In the genomic region with DNA sequence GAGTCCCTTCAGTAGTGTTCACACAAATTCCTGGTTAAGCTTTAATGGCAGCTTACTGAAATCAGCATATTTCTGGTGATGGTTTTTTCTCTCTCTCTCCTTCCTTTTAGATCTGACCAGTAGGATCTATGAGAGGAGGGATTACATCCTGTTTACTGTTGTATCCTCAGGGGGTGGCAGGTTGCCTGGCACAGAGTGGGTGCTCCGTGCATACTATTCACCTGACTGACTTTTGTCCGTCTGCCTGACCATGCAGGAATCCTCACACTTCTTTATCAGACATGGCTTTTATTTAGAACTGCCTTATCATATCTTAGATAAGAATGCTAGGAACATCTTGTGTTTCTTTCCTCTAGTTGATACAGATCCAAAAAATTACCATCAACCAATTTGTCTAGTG, we compare ENCODE assay signal across 23 cellular contexts. TPM values are rescaled to one million over a fixed set of nuclear protein-coding genes. Genes with fewer than 3 reads are reported as not detected.
DNase-seq lines count a peak whose midpoint lies in the region; ATAC-seq and TF ChIP-seq lines count a peak whose summit lies in the region.
"Had no signal": no experiment of that assay in that cellular context is flagged by ENCODE, and none has a peak within 500 bp of the region (broad histone marks: within the 10 kb centered on the region; RNA-seq: fewer than 3 reads in every experiment).

No MANE protein-coding gene starts in this region.

- WGBS in right cardiac atrium, result 40% methylated on average over 2 of the region's 2 CpGs

- no peak overlapping the region for H3K4me3 Mint-ChIP-seq in stimulated activated naive B cell treated with anti-CD40 and anti-IgM and Interleukin-4, amounts not matched to agents 10 μg/mL and 1 μg/mL and 100 μg/mL, for 72 hours
- H3K4me3 Mint-ChIP-seq: activated T-helper 1 cell treated with anti-CD3 and anti-CD28 coated beads, Interleukin-12 subunit alpha, Interleukin-12 subunit beta, Interleukin-2, Interleukin-4 antibody, amounts not matched to agents 30 ng/mL and 10 ng/mL and 1 ng/mL, durations not matched to agents 14 hours and 24 hours and 36 hours; nephron progenitor cell had no signal

- H3K4me1 ChIP-seq in RWPE2 (ENCODE audit: insufficient read depth, poor library complexity, severe bottlenecking) (no peaks in the 10 kb centered on the region), right cardiac atrium (ENCODE audit: control insufficient read depth, insufficient read depth, low read length) (peaks cover 2% of the 10 kb centered on the region)

- H3K27ac Mint-ChIP-seq in stimulated activated naive B cell treated with anti-CD40 and anti-IgM and Interleukin-4, amounts not matched to agents 10 μg/mL and 1 μg/mL and 100 μg/mL, for 72 hours, result peak overlapping the region; percentile 9
- H3K27ac Mint-ChIP-seq: activated T-helper 1 cell treated with anti-CD3 and anti-CD28 coated beads, Interleukin-12 subunit alpha, Interleukin-12 subunit beta, Interleukin-2, Interleukin-4 antibody, amounts not matched to agents 30 ng/mL and 10 ng/mL and 1 ng/mL, durations not matched to agents 14 hours and 24 hours and 36 hours; nephron progenitor cell had no signal

- H3K9me3 ChIP-seq in RWPE2 (ENCODE audit: severe bottlenecking) (no peaks in the 10 kb centered on the region), right cardiac atrium (ENCODE audit: control insufficient read depth, low read length) (no peaks in the 10 kb centered on the region)
- H3K9me3 ChIP-seq: upper lobe of left lung had no signal

- peaks cover 2 to 6% of the 10 kb centered on the region in 2 donors for H3K36me3 Mint-ChIP-seq in stimulated activated naive B cell treated with anti-CD40 and anti-IgM and Interleukin-4, amounts not matched to agents 10 μg/mL and 1 μg/mL and 100 μg/mL, for 72 hours

- peaks cover 0 to 5% of the 10 kb centered on the region in 2 donors for H3K9me3 Mint-ChIP-seq in stimulated activated naive B cell treated with anti-CD40 and anti-IgM and Interleukin-4, amounts not matched to agents 10 μg/mL and 1 μg/mL and 100 μg/mL, for 72 hours
- H3K9me3 Mint-ChIP-seq: activated T-helper 1 cell treated with anti-CD3 and anti-CD28 coated beads, Interleukin-12 subunit alpha, Interleukin-12 subunit beta, Interleukin-2, Interleukin-4 antibody, amounts not matched to agents 30 ng/mL and 10 ng/mL and 1 ng/mL, durations not matched to agents 14 hours and 24 hours and 36 hours had no signal

- peaks cover 28 to 51% of the 10 kb centered on the region in 2 donors for H3K4me1 Mint-ChIP-seq in stimulated activated naive B cell treated with anti-CD40 and anti-IgM and Interleukin-4, amounts not matched to agents 10 μg/mL and 1 μg/mL and 100 μg/mL, for 72 hours
- H3K4me1 Mint-ChIP-seq: nephron progenitor cell had no signal

- no peaks in the 10 kb centered on the region for H3K27me3 Mint-ChIP-seq in stimulated activated naive B cell treated with anti-CD40 and anti-IgM and Interleukin-4, amounts not matched to agents 10 μg/mL and 1 μg/mL and 100 μg/mL, for 72 hours

- H3K27ac ChIP-seq in RWPE2 (ENCODE audit: poor library complexity, severe bottlenecking) (peak overlapping the region; percentile 2), right cardiac atrium (ENCODE audit: low read length) (no peak overlapping the region)
- H3K27ac ChIP-seq: heart right ventricle, PC-9, SK-N-MC, upper lobe of left lung had no signal

- ATAC-seq in Right ventricle myocardium superior (ENCODE audit: poor library complexity), result peak; percentile 38
- ATAC-seq in Right ventricle myocardium inferior, result no peak
- no peak; the same call in 2 of the 3 replicates for ATAC-seq in RWPE2 (ENCODE audit: low read depth)
- peak; percentile 90 to 94 for ATAC-seq in right cardiac atrium
- no peak for ATAC-seq in stimulated activated naive B cell treated with anti-CD40 and anti-IgM and Interleukin-4, amounts not matched to agents 10 μg/mL and 1 μg/mL and 100 μg/mL, for 72 hours (replicated peaks)
- ATAC-seq in HG02798 (IDR thresholded peaks at IDR 0.05; ENCODE audit: poor library complexity, unreplicated experiment), result no peak
- no peak for ATAC-seq in HG02852 (IDR thresholded peaks at IDR 0.05; ENCODE audit: unreplicated experiment)

- H3K36me3 ChIP-seq in RWPE2 (ENCODE audit: low read depth), result no peaks in the 10 kb centered on the region
- H3K36me3 ChIP-seq: heart right ventricle, upper lobe of left lung had no signal

- H3K27me3 ChIP-seq in RWPE2 (ENCODE audit: insufficient read depth, poor library complexity, severe bottlenecking) (no peaks in the 10 kb centered on the region), right cardiac atrium (ENCODE audit: control insufficient read depth, insufficient read depth) (no peaks in the 10 kb centered on the region)
- H3K27me3 ChIP-seq: heart right ventricle, upper lobe of left lung had no signal

- DNase-seq in Right ventricle myocardium superior (no peak), Right ventricle myocardium inferior (ENCODE audit: missing footprints) (no peak), RWPE2 (ENCODE audit: low spot score) (no peak), right cardiac atrium (peak; percentile 45 to 71 (median 66)), LoVo (ENCODE audit: low spot score) (no peak)
- DNase-seq in stimulated activated naive B cell treated with anti-CD40 and anti-IgM and Interleukin-4, amounts not matched to agents 10 μg/mL and 1 μg/mL and 100 μg/mL, for 72 hours, result no peak
- DNase-seq: activated CD4-positive, alpha-beta T cell treated with anti-CD3 and anti-CD28 coated beads, Interleukin-2, amount 50 U/mL, for 48 hours; amygdala; central memory CD4-positive, alpha-beta T cell; DND-41; effector CD4-positive, alpha-beta T cell; heart right ventricle; NCI-H1105; NCI-H2107; NCI-H526; nephron progenitor cell; stimulated activated naive CD4-positive, alpha-beta T cell treated with Interleukin-2 at 50 U/mL for 16 hours; upper lobe of left lung had no signal

- intact Hi-C loops in Right ventricle myocardium superior (cut with DNase I), result no loop called here
- intact Hi-C loops in Right ventricle myocardium inferior (cut with DNase I), result no loop called here
- intact Hi-C loops in right cardiac atrium (cut with DNase I), result no loop called here

- no peak overlapping the region for H3K4me3 ChIP-seq in RWPE2 (ENCODE audit: severe bottlenecking)
- no peak overlapping the region for H3K4me3 ChIP-seq in right cardiac atrium (ENCODE audit: low read length)
- H3K4me3 ChIP-seq: heart right ventricle, PC-9, SK-N-MC, upper lobe of left lung had no signal

- TF ChIP-seq CTCF in RWPE2 (IDR thresholded peaks at IDR 0.05; ENCODE audit: poor library complexity, severe bottlenecking), result no peak

RNA-seq across cellular contexts. Expression of gene MCUB, which starts 29.6 kb away (rescaled TPM):
- total RNA-seq in Right ventricle myocardium superior, result 3.4 TPM
- 5.1 TPM for total RNA-seq in Right ventricle myocardium inferior
- 10 to 100 TPM; 10.8 to 25.3 (median 18.5) TPM for total RNA-seq in right cardiac atrium
- 14.8 TPM for polyA plus RNA-seq in right cardiac atrium

Comparison
In these comparisons a context has a peak if more than half of its experiments do, and no peak if none do; other contexts are left out.
1. ATAC-seq: peak in Right ventricle myocardium superior (single experiment) and right cardiac atrium (2 of 2); none in Right ventricle myocardium inferior (single experiment), RWPE2 (single experiment), stimulated activated naive B cell treated with anti-CD40 and anti-IgM and Interleukin-4, amounts not matched to agents 10 μg/mL and 1 μg/mL and 100 μg/mL, for 72 hours (0 of 2), HG02798 (single experiment) and HG02852 (single experiment).
2. DNase-seq: peak in right cardiac atrium (3 of 3); none in Right ventricle myocardium superior (single experiment), Right ventricle myocardium inferior (single experiment), RWPE2 (single experiment), stimulated activated naive B cell treated with anti-CD40 and anti-IgM and Interleukin-4, amounts not matched to agents 10 μg/mL and 1 μg/mL and 100 μg/mL, for 72 hours (single experiment) and LoVo (single experiment).